ENCODE assay signal across 30 cellular contexts in the genomic region with DNA sequence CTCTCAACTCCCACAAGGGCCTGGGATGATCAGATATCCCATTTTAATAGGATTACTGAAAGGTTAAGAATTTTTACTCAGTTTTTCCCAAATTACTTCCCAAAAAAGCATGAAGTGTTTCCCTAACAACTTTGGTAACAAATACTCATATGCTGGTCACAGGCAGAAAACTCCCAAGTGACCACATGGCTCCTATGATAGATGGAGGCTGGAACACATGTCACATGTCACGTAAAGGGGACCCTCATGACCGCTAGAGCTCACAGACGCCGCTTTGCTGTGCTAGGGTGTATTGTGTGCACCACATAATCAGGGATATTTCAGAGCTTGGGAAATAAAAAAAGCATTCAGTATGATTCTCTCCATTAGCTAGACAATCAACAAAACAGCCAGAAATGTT.
"Had no signal": no experiment of that assay in that cellular context is flagged by ENCODE, and none has a peak within 500 bp of the region (broad histone marks: within the 10 kb centered on the region; RNA-seq: fewer than 3 reads in every experiment).

No MANE protein-coding gene starts in this region.

- H3K27ac Mint-ChIP-seq: activated CD4-positive, alpha-beta T cell treated with anti-CD3 and anti-CD28 coated beads, Interleukin-2, amount 10 ng/mL, durations not matched to agents 7 days and 5 days; activated CD8-positive, alpha-beta T cell treated with anti-CD3 and anti-CD28 coated beads for 36 hours; activated naive CD8-positive, alpha-beta T cell; activated T-helper 17 cell treated with anti-CD3 and anti-CD28 coated beads, Interleukin-2, amount 50 U/mL, for 72 hours; T-helper 2 cell treated with Interferon-gamma antibody and Interleukin-4, amounts not matched to agents 5 μg/mL and 100 μg/mL, for 36 hours; WTC11 had no signal

- H3K4me3 Mint-ChIP-seq: activated CD4-positive, alpha-beta T cell treated with anti-CD3 and anti-CD28 coated beads, Interleukin-2, amount 10 ng/mL, durations not matched to agents 7 days and 5 days; activated CD8-positive, alpha-beta T cell treated with anti-CD3 and anti-CD28 coated beads for 36 hours; activated naive CD8-positive, alpha-beta T cell; activated T-cell treated with anti-CD3 and anti-CD28 coated beads, Interleukin-2, amount 50 U/mL, for 4 hours; activated T-helper 17 cell treated with anti-CD3 and anti-CD28 coated beads, Interleukin-2, amount 50 U/mL, for 72 hours; T-helper 17 cell; T-helper 2 cell treated with Interferon-gamma antibody and Interleukin-4, amounts not matched to agents 5 μg/mL and 100 μg/mL, for 36 hours; WTC11 had no signal

- H3K9me3 ChIP-seq: colonic mucosa, gastrocnemius medialis had no signal

- H3K36me3 Mint-ChIP-seq: activated naive CD8-positive, alpha-beta T cell; WTC11 had no signal

- H3K4me3 ChIP-seq: colonic mucosa, gastrocnemius medialis had no signal

- H3K4me1 Mint-ChIP-seq: activated CD4-positive, alpha-beta T cell treated with anti-CD3 and anti-CD28 coated beads, Interleukin-2, amount 10 ng/mL, durations not matched to agents 7 days and 5 days; activated T-helper 17 cell treated with anti-CD3 and anti-CD28 coated beads, Interleukin-2, amount 50 U/mL, for 72 hours had no signal

- H3K27me3 ChIP-seq: brain microvascular endothelial cell, colonic mucosa, gastrocnemius medialis had no signal

- FAIRE-seq: astrocyte, bronchial epithelial cell had no signal

- H3K9me3 Mint-ChIP-seq: activated CD4-positive, alpha-beta T cell treated with anti-CD3 and anti-CD28 coated beads, Interleukin-2, amount 10 ng/mL, durations not matched to agents 7 days and 5 days; activated CD8-positive, alpha-beta T cell treated with anti-CD3 and anti-CD28 coated beads for 36 hours; activated T-cell treated with anti-CD3 and anti-CD28 coated beads, Interleukin-2, amount 50 U/mL, for 4 hours; activated T-helper 17 cell treated with anti-CD3 and anti-CD28 coated beads, Interleukin-2, amount 50 U/mL, for 72 hours; T-helper 2 cell treated with Interferon-gamma antibody and Interleukin-4, amounts not matched to agents 5 μg/mL and 100 μg/mL, for 36 hours; WTC11 had no signal

- ATAC-seq: activated CD8-positive, alpha-beta T cell treated with anti-CD3 and anti-CD28 coated beads for 36 hours; activated T-helper 17 cell treated with anti-CD3 and anti-CD28 coated beads, Interleukin-2, amount 50 U/mL, for 72 hours; esophagus mucosa; foreskin keratinocyte; gastrocnemius medialis; T-helper 17 cell had no signal

- H3K36me3 ChIP-seq: brain microvascular endothelial cell, colonic mucosa, gastrocnemius medialis had no signal

- DNase-seq: activated CD4-positive, alpha-beta T cell treated with anti-CD3 and anti-CD28 coated beads for 1 hour; activated CD4-positive, alpha-beta T cell treated with anti-CD3 and anti-CD28 coated beads for 4 hours; activated CD4-positive, alpha-beta T cell treated with anti-CD3 and anti-CD28 coated beads, Interleukin-2, amount 10 ng/mL, durations not matched to agents 7 days and 5 days; activated CD4-positive, alpha-beta T cell treated with anti-CD3 and anti-CD28 coated beads, Interleukin-2, amount 50 U/mL, for 48 hours; activated effector memory CD4-positive, alpha-beta T cell treated with Interleukin-2 at 50 U/mL for 16 hours; activated gamma-delta T cell treated with Interleukin-2 at 50 U/mL for 16 hours; activated naive CD4-positive, alpha-beta T cell treated with anti-CD3 and anti-CD28 coated beads, Interleukin-2, amount 50 U/mL, for 16 hours; activated naive CD4-positive, alpha-beta T cell treated with Interleukin-2 at 50 U/mL for 16 hours; activated T-cell treated with anti-CD3 and anti-CD28 coated beads, Interleukin-2, amount 50 U/mL, for 4 hours; amniotic stem cell; anterior cingulate cortex; brain microvascular endothelial cell; central memory CD4-positive, alpha-beta T cell; cerebellar nuclear complex; colonic mucosa; effector CD8-positive, alpha-beta T cell; foreskin keratinocyte; gastrocnemius medialis; glutamatergic neuron; T-helper 1 cell; T-helper 17 cell; T1000 had no signal

- H3K4me1 ChIP-seq: colonic mucosa, foreskin keratinocyte, gastrocnemius medialis had no signal

- H3K27ac ChIP-seq: brain microvascular endothelial cell, colonic mucosa, foreskin keratinocyte, gastrocnemius medialis had no signal
